1 cellular context compared by ENCODE assay signal in the genomic region with DNA sequence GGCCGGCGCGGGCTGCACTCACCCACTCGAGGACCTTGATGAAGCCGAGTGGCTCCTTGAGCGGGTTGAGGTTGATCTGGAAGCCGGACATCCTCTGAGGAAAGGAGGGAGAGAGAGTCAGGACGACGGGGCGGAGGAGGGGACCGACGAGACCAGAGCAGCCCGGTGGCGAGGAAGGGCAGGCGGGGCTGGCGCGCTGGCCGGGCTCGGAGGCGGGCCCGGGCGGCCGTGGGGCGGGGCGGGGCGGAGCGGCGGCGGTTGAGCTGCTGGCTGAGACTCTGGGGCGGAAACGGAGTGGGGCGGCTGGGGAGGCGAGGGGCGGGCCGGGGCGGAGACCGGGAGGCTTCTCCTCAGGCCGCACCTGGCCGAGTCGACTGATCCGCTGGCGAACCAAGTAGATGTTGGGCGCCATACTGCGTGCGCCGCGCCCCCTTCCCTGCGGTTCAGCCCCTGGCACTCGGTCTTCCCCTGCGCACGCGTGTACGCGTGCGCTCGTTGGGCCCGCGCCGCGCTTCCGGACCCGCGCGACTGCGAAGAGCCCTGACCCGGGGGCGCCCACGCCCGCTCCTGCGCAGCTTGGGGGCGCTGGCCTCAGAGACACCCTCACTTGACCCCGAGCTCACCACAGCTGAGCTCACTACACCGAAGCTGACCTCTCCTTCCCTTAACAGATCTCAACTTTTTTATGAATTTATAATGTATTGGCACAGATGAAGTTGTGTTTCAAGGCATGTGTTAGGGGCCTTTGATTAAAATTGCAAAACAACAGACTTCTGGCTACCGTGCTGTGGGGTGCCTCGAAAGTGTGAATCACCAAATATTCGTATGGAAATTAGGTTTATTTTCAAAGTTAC.
TF ChIP-seq lines count a peak whose summit lies in the region.

Gene SYPL1, minus strand, starts transcription at position 195 of the 854 bp plus-strand sequence. Its CDS starts 104 bp downstream, at position 91.

TF ChIP-seq in K562, 482 proteins besides CTCF, POLR2A, EP300 and RAD21 (continued from another document and continues in another):
- no peak for TF ChIP-seq CHD7 (IDR thresholded peaks at IDR 0.05; ENCODE audit: low read depth, low read length)
- TF ChIP-seq ZNF143 (CRISPR knock-in tag; IDR thresholded peaks at IDR 0.05), result 0 out of 2 replicates have a peak, but pooled peaks have one; percentile 41
- no peak for TF ChIP-seq TCFL5 (CRISPR knock-in tag; conservative IDR thresholded peaks at IDR 0.05)
- TF ChIP-seq, protein P1, sequence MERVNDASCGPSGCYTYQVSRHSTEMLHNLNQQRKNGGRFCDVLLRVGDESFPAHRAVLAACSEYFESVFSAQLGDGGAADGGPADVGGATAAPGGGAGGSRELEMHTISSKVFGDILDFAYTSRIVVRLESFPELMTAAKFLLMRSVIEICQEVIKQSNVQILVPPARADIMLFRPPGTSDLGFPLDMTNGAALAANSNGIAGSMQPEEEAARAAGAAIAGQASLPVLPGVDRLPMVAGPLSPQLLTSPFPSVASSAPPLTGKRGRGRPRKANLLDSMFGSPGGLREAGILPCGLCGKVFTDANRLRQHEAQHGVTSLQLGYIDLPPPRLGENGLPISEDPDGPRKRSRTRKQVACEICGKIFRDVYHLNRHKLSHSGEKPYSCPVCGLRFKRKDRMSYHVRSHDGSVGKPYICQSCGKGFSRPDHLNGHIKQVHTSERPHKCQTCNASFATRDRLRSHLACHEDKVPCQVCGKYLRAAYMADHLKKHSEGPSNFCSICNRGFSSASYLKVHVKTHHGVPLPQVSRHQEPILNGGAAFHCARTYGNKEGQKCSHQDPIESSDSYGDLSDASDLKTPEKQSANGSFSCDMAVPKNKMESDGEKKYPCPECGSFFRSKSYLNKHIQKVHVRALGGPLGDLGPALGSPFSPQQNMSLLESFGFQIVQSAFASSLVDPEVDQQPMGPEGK (CRISPR knock-in tag; IDR thresholded peaks at IDR 0.05; ENCODE audit: borderline replicate concordance), result no peak
- no peak for TF ChIP-seq YBX1 (IDR thresholded peaks at IDR 0.05)
- no peak for TF ChIP-seq PRMT5 (CRISPR knock-in tag; IDR thresholded peaks at IDR 0.05)
- peak; percentile 44 to 45; a peak in 1 of 4 replicates for TF ChIP-seq SIN3A (IDR thresholded peaks at IDR 0.05; ENCODE audit: borderline replicate concordance in 2 of 2, control insufficient read depth in 1 of 2, low read depth in 2 of 2, low read length in 2 of 2)
- TF ChIP-seq KAT7 (CRISPR knock-in tag; IDR thresholded peaks at IDR 0.05; ENCODE audit: borderline replicate concordance), result peak; percentile 50; the same call in 1 of the 2 replicates
- no peak for TF ChIP-seq ZFP30 (CRISPR knock-in tag; IDR thresholded peaks at IDR 0.05; ENCODE audit: borderline replicate concordance)
- TF ChIP-seq ZKSCAN1 (IDR thresholded peaks at IDR 0.05; ENCODE audit: low read depth, low read length), result peak; percentile 76; the same call in 1 of the 2 replicates
- no peak for TF ChIP-seq TSC22D4 (tag; IDR thresholded peaks at IDR 0.05)
- no peak; the same call in 1 of the 2 replicates for TF ChIP-seq ZNF263 (CRISPR knock-in tag; IDR thresholded peaks at IDR 0.05; ENCODE audit: borderline replicate concordance)
- no peak for TF ChIP-seq ZNF140 (CRISPR knock-in tag; IDR thresholded peaks at IDR 0.05)
- peak; percentile 99 for TF ChIP-seq SAFB (IDR thresholded peaks at IDR 0.05; ENCODE audit: borderline replicate concordance, low read depth, low read length)
- TF ChIP-seq, protein P2, sequence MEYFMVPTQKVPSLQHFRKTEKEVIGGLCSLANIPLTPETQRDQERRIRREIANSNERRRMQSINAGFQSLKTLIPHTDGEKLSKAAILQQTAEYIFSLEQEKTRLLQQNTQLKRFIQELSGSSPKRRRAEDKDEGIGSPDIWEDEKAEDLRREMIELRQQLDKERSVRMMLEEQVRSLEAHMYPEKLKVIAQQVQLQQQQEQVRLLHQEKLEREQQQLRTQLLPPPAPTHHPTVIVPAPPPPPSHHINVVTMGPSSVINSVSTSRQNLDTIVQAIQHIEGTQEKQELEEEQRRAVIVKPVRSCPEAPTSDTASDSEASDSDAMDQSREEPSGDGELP (CRISPR knock-in tag; IDR thresholded peaks at IDR 0.05; ENCODE audit: borderline replicate concordance), result peak; percentile 86
- peak; percentile 63; the same call in 1 of the 2 replicates for TF ChIP-seq MYNN (IDR thresholded peaks at IDR 0.05)
- TF ChIP-seq MYNN (CRISPR knock-in tag; IDR thresholded peaks at IDR 0.05), result no peak
- no peak for TF ChIP-seq ZC3H8 (IDR thresholded peaks at IDR 0.05)
- TF ChIP-seq U2AF1 (optimal IDR thresholded peaks at IDR 0.05; ENCODE audit: low read depth, low read length), result peak; percentile 38
- TF ChIP-seq ZNF830 (CRISPR knock-in tag; IDR thresholded peaks at IDR 0.05), result 0 out of 2 replicates have a peak, but pooled peaks have one; percentile 32
- no peak for TF ChIP-seq RBM25 (IDR thresholded peaks at IDR 0.05; ENCODE audit: low read depth, low read length, severe bottlenecking)
- TF ChIP-seq SETDB1 (IDR thresholded peaks at IDR 0.05; ENCODE audit: low read length), result no peak
- TF ChIP-seq, protein P3, sequence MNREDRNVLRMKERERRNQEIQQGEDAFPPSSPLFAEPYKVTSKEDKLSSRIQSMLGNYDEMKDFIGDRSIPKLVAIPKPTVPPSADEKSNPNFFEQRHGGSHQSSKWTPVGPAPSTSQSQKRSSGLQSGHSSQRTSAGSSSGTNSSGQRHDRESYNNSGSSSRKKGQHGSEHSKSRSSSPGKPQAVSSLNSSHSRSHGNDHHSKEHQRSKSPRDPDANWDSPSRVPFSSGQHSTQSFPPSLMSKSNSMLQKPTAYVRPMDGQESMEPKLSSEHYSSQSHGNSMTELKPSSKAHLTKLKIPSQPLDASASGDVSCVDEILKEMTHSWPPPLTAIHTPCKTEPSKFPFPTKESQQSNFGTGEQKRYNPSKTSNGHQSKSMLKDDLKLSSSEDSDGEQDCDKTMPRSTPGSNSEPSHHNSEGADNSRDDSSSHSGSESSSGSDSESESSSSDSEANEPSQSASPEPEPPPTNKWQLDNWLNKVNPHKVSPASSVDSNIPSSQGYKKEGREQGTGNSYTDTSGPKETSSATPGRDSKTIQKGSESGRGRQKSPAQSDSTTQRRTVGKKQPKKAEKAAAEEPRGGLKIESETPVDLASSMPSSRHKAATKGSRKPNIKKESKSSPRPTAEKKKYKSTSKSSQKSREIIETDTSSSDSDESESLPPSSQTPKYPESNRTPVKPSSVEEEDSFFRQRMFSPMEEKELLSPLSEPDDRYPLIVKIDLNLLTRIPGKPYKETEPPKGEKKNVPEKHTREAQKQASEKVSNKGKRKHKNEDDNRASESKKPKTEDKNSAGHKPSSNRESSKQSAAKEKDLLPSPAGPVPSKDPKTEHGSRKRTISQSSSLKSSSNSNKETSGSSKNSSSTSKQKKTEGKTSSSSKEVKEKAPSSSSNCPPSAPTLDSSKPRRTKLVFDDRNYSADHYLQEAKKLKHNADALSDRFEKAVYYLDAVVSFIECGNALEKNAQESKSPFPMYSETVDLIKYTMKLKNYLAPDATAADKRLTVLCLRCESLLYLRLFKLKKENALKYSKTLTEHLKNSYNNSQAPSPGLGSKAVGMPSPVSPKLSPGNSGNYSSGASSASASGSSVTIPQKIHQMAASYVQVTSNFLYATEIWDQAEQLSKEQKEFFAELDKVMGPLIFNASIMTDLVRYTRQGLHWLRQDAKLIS (CRISPR knock-in tag; IDR thresholded peaks at IDR 0.05), result peak; percentile 60
- TF ChIP-seq RBM14 (IDR thresholded peaks at IDR 0.05; ENCODE audit: borderline replicate concordance, insufficient read depth, low read depth, low read length), result 0 out of 2 replicates have a peak, but pooled peaks have one; percentile 69
- TF ChIP-seq TEAD1 (CRISPR knock-in tag; IDR thresholded peaks at IDR 0.05), result 0 out of 4 replicates have a peak, but pooled peaks have one; percentile 26 to 45
- no peak for TF ChIP-seq JUN (IDR thresholded peaks at IDR 0.05; ENCODE audit: borderline replicate concordance, low read depth, low read length)
- peak; percentile 68; the same call in 1 of the 2 replicates for TF ChIP-seq JUN (CRISPR knock-in tag; IDR thresholded peaks at IDR 0.05; ENCODE audit: borderline replicate concordance)
- no peak for TF ChIP-seq ZBTB17 (CRISPR knock-in tag; IDR thresholded peaks at IDR 0.05)
- TF ChIP-seq CBFA2T2 (conservative IDR thresholded peaks at IDR 0.05), result no peak
- TF ChIP-seq FOXM1 (IDR thresholded peaks at IDR 0.05; ENCODE audit: low read depth), result no peak
- TF ChIP-seq FOXM1 (CRISPR knock-in tag; IDR thresholded peaks at IDR 0.05; ENCODE audit: low read depth), result no peak
- TF ChIP-seq ATF1 (CRISPR knock-in tag; IDR thresholded peaks at IDR 0.05), result no peak
- TF ChIP-seq ATF1 (tag; IDR thresholded peaks at IDR 0.05), result peak; percentile 36; the same call in 1 of the 2 replicates
- TF ChIP-seq ZNF717 (CRISPR knock-in tag; IDR thresholded peaks at IDR 0.05), result no peak
- TF ChIP-seq, protein P4, sequence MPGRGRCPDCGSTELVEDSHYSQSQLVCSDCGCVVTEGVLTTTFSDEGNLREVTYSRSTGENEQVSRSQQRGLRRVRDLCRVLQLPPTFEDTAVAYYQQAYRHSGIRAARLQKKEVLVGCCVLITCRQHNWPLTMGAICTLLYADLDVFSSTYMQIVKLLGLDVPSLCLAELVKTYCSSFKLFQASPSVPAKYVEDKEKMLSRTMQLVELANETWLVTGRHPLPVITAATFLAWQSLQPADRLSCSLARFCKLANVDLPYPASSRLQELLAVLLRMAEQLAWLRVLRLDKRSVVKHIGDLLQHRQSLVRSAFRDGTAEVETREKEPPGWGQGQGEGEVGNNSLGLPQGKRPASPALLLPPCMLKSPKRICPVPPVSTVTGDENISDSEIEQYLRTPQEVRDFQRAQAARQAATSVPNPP (IDR thresholded peaks at IDR 0.05; ENCODE audit: borderline replicate concordance, insufficient read depth, insufficient read length), result no peak
- TF ChIP-seq ZNF445 (CRISPR knock-in tag; IDR thresholded peaks at IDR 0.05; ENCODE audit: low read depth), result no peak
- TF ChIP-seq KAT2B (IDR thresholded peaks at IDR 0.05; ENCODE audit: low read depth, low read length), result no peak
- peak; percentile 65 for TF ChIP-seq RNF2 (IDR thresholded peaks at IDR 0.05)
- no peak for TF ChIP-seq BCL6 (CRISPR knock-in tag; IDR thresholded peaks at IDR 0.05)
- no peak for TF ChIP-seq MAFF (IDR thresholded peaks at IDR 0.05; ENCODE audit: low read length)
- no peak for TF ChIP-seq NFYB (IDR thresholded peaks at IDR 0.05; ENCODE audit: extremely low read depth, insufficient read length)
- TF ChIP-seq TCF7 (IDR thresholded peaks at IDR 0.05; ENCODE audit: borderline replicate concordance), result no peak
- no peak for TF ChIP-seq BMI1 (IDR thresholded peaks at IDR 0.05; ENCODE audit: low read length)
- peak; percentile 49; the same call in 1 of the 2 replicates for TF ChIP-seq SMARCE1 (IDR thresholded peaks at IDR 0.05)
